In the genomic region with DNA sequence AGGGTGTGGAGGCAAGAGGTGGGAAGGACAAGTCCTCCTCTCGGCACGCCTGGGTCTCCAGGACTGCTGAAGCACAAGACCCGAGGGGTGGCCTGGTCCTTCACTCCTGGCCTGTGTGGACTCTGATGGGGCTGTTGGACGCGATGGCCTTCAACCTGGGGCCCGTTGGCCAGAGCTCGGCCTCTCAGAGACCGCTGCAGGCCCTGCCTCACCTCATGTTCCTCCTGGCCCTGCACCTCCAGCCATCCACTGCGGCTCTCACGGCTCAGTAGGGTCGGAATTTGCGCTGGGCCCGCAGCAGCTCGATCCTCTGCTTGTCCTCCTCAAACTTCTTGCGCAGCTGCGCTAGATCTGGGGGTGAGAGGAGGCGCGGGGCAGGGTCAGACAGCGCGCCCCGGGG, we compare ENCODE assay signal across 1 cellular context. TPM values are rescaled to one million over a fixed set of nuclear protein-coding genes. Genes with fewer than 3 reads are reported as not detected.
"Had no signal": no experiment of that assay in that cellular context is flagged by ENCODE, and none has a peak within 500 bp of the region (broad histone marks: within the 10 kb centered on the region; RNA-seq: fewer than 3 reads in every experiment).

No MANE protein-coding gene starts in this region.

RNA-seq across cellular contexts. Expression of a gene that starts 20.7 kb away (rescaled TPM):
- total RNA-seq: HT-29 had no signal
